10 cellular contexts compared by ENCODE assay signal in genomic region chr6:162442675-162443074, GRCh38.
DNase-seq lines count a peak whose midpoint lies in the region; ATAC-seq lines count a peak whose summit lies in the region.
"Had no signal": no experiment of that assay in that cellular context is flagged by ENCODE, and none has a peak within 500 bp of the region (broad histone marks: within the 10 kb centered on the region; RNA-seq: fewer than 3 reads in every experiment).

No MANE protein-coding gene starts in this region.

- H3K9me3 ChIP-seq in GM23248 (ENCODE audit: low read depth) = no peaks in the 10 kb centered on the region

- no peaks in the 10 kb centered on the region for H3K79me2 ChIP-seq in GM23248 (ENCODE audit: insufficient read depth)

- H3K9ac ChIP-seq in GM23248 = no peak overlapping the region

- H3K27ac ChIP-seq in GM23248 = no peak overlapping the region

- no peak overlapping the region for H3K4me3 ChIP-seq in GM23248

- no peaks in the 10 kb centered on the region for H3K9me2 ChIP-seq in GM23248 (ENCODE audit: insufficient read depth)

- H3F3A ChIP-seq in GM23248 (ENCODE audit: insufficient read depth) = no peaks in the 10 kb centered on the region

- H3K4me2 ChIP-seq in GM23248 (ENCODE audit: unreplicated experiment) = no peak overlapping the region

- in situ Hi-C loops in GM23248 (cut with MboI) = no loop called here

- WGBS in GM23248 (ENCODE audit: low coverage in 1 of 2, low lambda C conversion rate in 2 of 2, missing lambda C conversion rate in 2 of 2), 2 experiments = 59 to 63% methylated on average over 6 of the region's 6 CpGs

- no peaks in the 10 kb centered on the region for H4K20me1 ChIP-seq in GM23248 (ENCODE audit: insufficient read depth)

- no peaks in the 10 kb centered on the region for H3K4me1 ChIP-seq in GM23248 (ENCODE audit: insufficient read depth)

- intact Hi-C loops in Right ventricle myocardium superior (cut with DNase I) = no loop called here
- intact Hi-C loops in cardiac septum (cut with DNase I) = no loop called here
- intact Hi-C loops in left colon (cut with DNase I, micrococcal nuclease) = no loop called here

- H3K36me3 ChIP-seq in GM23248 (ENCODE audit: low read depth) = no peaks in the 10 kb centered on the region

- no peak overlapping the region for H2AFZ ChIP-seq in GM23248

- ATAC-seq in Right ventricle myocardium superior (ENCODE audit: poor library complexity) = peak; percentile 78
- peak; percentile 52 for ATAC-seq in left colon

- DNase-seq in Right ventricle myocardium superior = no peak
- DNase-seq in cardiac septum (ENCODE audit: low spot score) = no peak
- DNase-seq in astrocyte of the hippocampus (ENCODE audit: low read depth, low spot score) = peak; percentile 58
- DNase-seq in left colon = no peak
- no peak for DNase-seq in mucosa of gallbladder (ENCODE audit: low spot score)
- DNase-seq in GM23248 = no peak
- no peak for DNase-seq in activated CD8-positive, alpha-beta memory T cell treated with anti-CD3 and anti-CD28 coated beads for 24 hours
- no peak for DNase-seq in NCI-H345 treated with DMSO at 0.1 percent for 48 hours (lab: John Stamatoyannopoulos, UW; ENCODE audit: unreplicated experiment)
- DNase-seq: activated naive CD8-positive, alpha-beta T cell treated with anti-CD3 and anti-CD28 coated beads, Interleukin-2, amount 10 ng/mL, durations not matched to agents 7 days and 5 days; stimulated activated CD4-positive, alpha-beta T cell treated with anti-CD3 and anti-CD28 coated beads, Interleukin-4, amount 100 ng/mL, for 1 hour had no signal

- H3K27me3 ChIP-seq in GM23248 (replicated peaks; ENCODE audit: insufficient read depth) = no peaks in the 10 kb centered on the region
